Comparison of ENCODE assay signal across 8 cellular contexts in genomic region chr22:19713650-19714319, GRCh38. TPM values are rescaled to one million over a fixed set of nuclear protein-coding genes. Genes with fewer than 3 reads are reported as not detected.
DNase-seq lines count a peak whose midpoint lies in the region; ATAC-seq and TF ChIP-seq lines count a peak whose summit lies in the region.

No MANE protein-coding gene starts in this region.

- H3K4me3 ChIP-seq in mammary epithelial cell (replicated peaks in 1 of 3; ENCODE audit: insufficient read depth in 1 of 3, low read depth in 2 of 3, low read length in 3 of 3), result peak overlapping the region in 2 of 3 experiments; percentile 46 to 59
- peak overlapping the region; percentile 56 for H3K4me3 ChIP-seq in lower lobe of right lung
- H3K4me3 ChIP-seq in tibial artery, result peak overlapping the region; percentile 51 to 75

- H3K9me3 ChIP-seq in mammary epithelial cell (replicated peaks; ENCODE audit: insufficient read depth, low read length) (no peaks in the 10 kb centered on the region), lower lobe of right lung (no peaks in the 10 kb centered on the region), tibial artery (no peaks in the 10 kb centered on the region)

- peaks cover 26% of the 10 kb centered on the region for H3K27me3 Mint-ChIP-seq in T-helper 1 cell treated with Interleukin-12 subunit alpha and Interleukin-12 subunit beta and Interleukin-4 antibody, amounts not matched to agents 30 μg/mL and 1 μg/mL, for 36 hours (ENCODE audit: low read depth)
- peaks cover 29% of the 10 kb centered on the region for H3K27me3 Mint-ChIP-seq in activated CD8-positive, alpha-beta memory T cell treated with anti-CD3 and anti-CD28 coated beads, Interleukin-2, amount 10 ng/mL, durations not matched to agents 7 days and 5 days

- intact Hi-C loops in mammary epithelial cell (cut with micrococcal nuclease) (loop anchor here (10.0 kb wide), 2 partner anchors 49 to 419 kb away; partner anchors contain the start of gene CLTCL1), lower lobe of right lung (cut with DNase I) (no loop called here), tibial artery (cut with DNase I; ENCODE audit: low total_unique reads) (loop anchor here (10.0 kb wide), 1 partner anchor 419 kb away; the partner anchor contains the start of gene CLTCL1)

- H3K9ac ChIP-seq in mammary epithelial cell (ENCODE audit: insufficient read depth, low read length), result no peak overlapping the region

- H3K4me1 ChIP-seq in mammary epithelial cell (ENCODE audit: insufficient read depth, low read length), result peaks cover 24% of the 10 kb centered on the region
- H3K4me1 ChIP-seq in lower lobe of right lung, result peaks cover 18% of the 10 kb centered on the region
- peaks cover 0 to 36% (median 27%) of the 10 kb centered on the region in 4 donors for H3K4me1 ChIP-seq in tibial artery

- no TSS peak for BruUV-seq in mammary epithelial cell (replicated peaks; lab: Mats Ljungman, UMichigan)

- 38% methylated on average over 19 of the region's 40 CpGs for WGBS in mammary epithelial cell (ENCODE audit: low coverage, missing lambda C conversion rate)

- in situ Hi-C loops in mammary epithelial cell (cut with MboI; ENCODE audit: low sequenced_read_pairs in 2 of 2), result no loop called here

- no peaks in the 10 kb centered on the region for H3K27me3 ChIP-seq in mammary epithelial cell (ENCODE audit: insufficient read depth, low read length)
- H3K27me3 ChIP-seq in lower lobe of right lung (ENCODE audit: low read depth), result peaks cover 48% of the 10 kb centered on the region
- peaks cover 0 to 16% of the 10 kb centered on the region in 2 donors for H3K27me3 ChIP-seq in tibial artery

- ATAC-seq in lower lobe of right lung (peak; percentile 2 to 13), HG02981 (IDR thresholded peaks at IDR 0.05; ENCODE audit: unreplicated experiment) (no peak), GM18868 (IDR thresholded peaks at IDR 0.05; ENCODE audit: unreplicated experiment) (no peak)
- ATAC-seq in activated CD8-positive, alpha-beta memory T cell treated with anti-CD3 and anti-CD28 coated beads, Interleukin-2, amount 10 ng/mL, durations not matched to agents 7 days and 5 days, result no peak

- H3K27ac Mint-ChIP-seq in T-helper 1 cell treated with Interleukin-12 subunit alpha and Interleukin-12 subunit beta and Interleukin-4 antibody, amounts not matched to agents 30 μg/mL and 1 μg/mL, for 36 hours, result no peak overlapping the region
- no peak overlapping the region for H3K27ac Mint-ChIP-seq in activated CD8-positive, alpha-beta memory T cell treated with anti-CD3 and anti-CD28 coated beads, Interleukin-2, amount 10 ng/mL, durations not matched to agents 7 days and 5 days

- H3K4me1 Mint-ChIP-seq in T-helper 1 cell treated with Interleukin-12 subunit alpha and Interleukin-12 subunit beta and Interleukin-4 antibody, amounts not matched to agents 30 μg/mL and 1 μg/mL, for 36 hours (ENCODE audit: low read depth), result peaks cover 3% of the 10 kb centered on the region
- peaks cover 3% of the 10 kb centered on the region for H3K4me1 Mint-ChIP-seq in activated CD8-positive, alpha-beta memory T cell treated with anti-CD3 and anti-CD28 coated beads, Interleukin-2, amount 10 ng/mL, durations not matched to agents 7 days and 5 days

- CTCF ChIA-PET in mammary epithelial cell (lab: Charles Lee; ENCODE audit: low non-redundant PET), result no interaction called here
- CTCF ChIA-PET in activated CD8-positive, alpha-beta memory T cell treated with anti-CD3 and anti-CD28 coated beads, Interleukin-2, amount 10 ng/mL, durations not matched to agents 7 days and 5 days (lab: Charles Lee), result no interaction called here

- DNase-seq in T-helper 1 cell (no peak), mammary epithelial cell (no peak), lower lobe of right lung (no peak), tibial artery (no peak)
- DNase-seq in activated CD8-positive, alpha-beta memory T cell treated with anti-CD3 and anti-CD28 coated beads, Interleukin-2, amount 10 ng/mL, durations not matched to agents 7 days and 5 days, result no peak

- H3K36me3 Mint-ChIP-seq in T-helper 1 cell treated with Interleukin-12 subunit alpha and Interleukin-12 subunit beta and Interleukin-4 antibody, amounts not matched to agents 30 μg/mL and 1 μg/mL, for 36 hours (ENCODE audit: low read depth), result no peaks in the 10 kb centered on the region
- no peaks in the 10 kb centered on the region for H3K36me3 Mint-ChIP-seq in activated CD8-positive, alpha-beta memory T cell treated with anti-CD3 and anti-CD28 coated beads, Interleukin-2, amount 10 ng/mL, durations not matched to agents 7 days and 5 days

- H3K27ac ChIP-seq in mammary epithelial cell (ENCODE audit: insufficient read depth, low read depth, low read length), result no peak overlapping the region
- no peak overlapping the region for H3K27ac ChIP-seq in lower lobe of right lung
- H3K27ac ChIP-seq in tibial artery, result no peak overlapping the region

- H3K4me2 ChIP-seq in mammary epithelial cell (ENCODE audit: insufficient read depth, low read depth, low read length), result peak overlapping the region; percentile 59

- H3K36me3 ChIP-seq in mammary epithelial cell (ENCODE audit: insufficient read depth, low read length) (no peaks in the 10 kb centered on the region), lower lobe of right lung (no peaks in the 10 kb centered on the region), tibial artery (no peaks in the 10 kb centered on the region)

- TF ChIP-seq CTCF in mammary epithelial cell (conservative IDR thresholded peaks at IDR 0.05 in 1 of 2, IDR thresholded peaks at IDR 0.05 in 1 of 2; ENCODE audit: extremely low read depth in 1 of 2, insufficient read depth in 1 of 2, low read depth in 1 of 2, low read length in 2 of 2) (no peak), lower lobe of right lung (IDR thresholded peaks at IDR 0.05) (no peak), tibial artery (IDR thresholded peaks at IDR 0.05) (no peak)

- H3K4me3 Mint-ChIP-seq in T-helper 1 cell treated with Interleukin-12 subunit alpha and Interleukin-12 subunit beta and Interleukin-4 antibody, amounts not matched to agents 30 μg/mL and 1 μg/mL, for 36 hours, result peak overlapping the region; percentile 63
- no peak overlapping the region for H3K4me3 Mint-ChIP-seq in activated CD8-positive, alpha-beta memory T cell treated with anti-CD3 and anti-CD28 coated beads, Interleukin-2, amount 10 ng/mL, durations not matched to agents 7 days and 5 days

- no peaks in the 10 kb centered on the region for H3K9me3 Mint-ChIP-seq in T-helper 1 cell treated with Interleukin-12 subunit alpha and Interleukin-12 subunit beta and Interleukin-4 antibody, amounts not matched to agents 30 μg/mL and 1 μg/mL, for 36 hours
- no peaks in the 10 kb centered on the region for H3K9me3 Mint-ChIP-seq in activated CD8-positive, alpha-beta memory T cell treated with anti-CD3 and anti-CD28 coated beads, Interleukin-2, amount 10 ng/mL, durations not matched to agents 7 days and 5 days (ENCODE audit: low read depth)

- dilution Hi-C loops in mammary epithelial cell (cut with HindIII; ENCODE audit: low sequenced_read_pairs), result no loop called here

- H2AFZ ChIP-seq in mammary epithelial cell (ENCODE audit: low read depth, low read length), result peak overlapping the region; percentile 82

- H3K79me2 ChIP-seq in mammary epithelial cell (ENCODE audit: insufficient read depth, low read length), result no peaks in the 10 kb centered on the region

- H4K20me1 ChIP-seq in mammary epithelial cell (ENCODE audit: insufficient read depth, low read length), result no peaks in the 10 kb centered on the region

RNA-seq across cellular contexts. Expression of gene SEPTIN5, which starts 0.5 kb away (rescaled TPM):
- total RNA-seq in mammary epithelial cell (10 to 100 TPM in 1 of 2 donors, 1 to 10 TPM in 1; 7.9 to 20.5 TPM), lower lobe of right lung (9.3 TPM)
- polyA plus RNA-seq in mammary epithelial cell, result 6.5 TPM
- polyA minus RNA-seq in mammary epithelial cell, result 29.6 TPM
- under 1 TPM in 1 of 2 experiments, not detected in 1; 0.30 TPM for total RNA-seq in activated CD8-positive, alpha-beta memory T cell treated with anti-CD3 and anti-CD28 coated beads, Interleukin-2, amount 10 ng/mL, durations not matched to agents 7 days and 5 days

RNA-seq across cellular contexts. Expression of gene GP1BB, which starts 9.6 kb away (rescaled TPM):
- total RNA-seq in mammary epithelial cell (1 to 10 TPM in 1 of 2 donors, under 1 TPM in 1; 0.21 to 1.5 TPM), lower lobe of right lung (2.8 TPM)
- polyA plus RNA-seq in mammary epithelial cell, result 0.76 TPM
- polyA minus RNA-seq in mammary epithelial cell, result not detected
- not detected for total RNA-seq in activated CD8-positive, alpha-beta memory T cell treated with anti-CD3 and anti-CD28 coated beads, Interleukin-2, amount 10 ng/mL, durations not matched to agents 7 days and 5 days

RNA-seq across cellular contexts. Expression of gene TBX1, which starts 46.8 kb away (rescaled TPM):
- total RNA-seq in mammary epithelial cell (under 1 TPM in 1 of 2 donors, not detected in 1; 0.17 TPM), lower lobe of right lung (13.5 TPM)
- not detected for polyA plus RNA-seq in mammary epithelial cell
- polyA minus RNA-seq in mammary epithelial cell, result not detected
- total RNA-seq in activated CD8-positive, alpha-beta memory T cell treated with anti-CD3 and anti-CD28 coated beads, Interleukin-2, amount 10 ng/mL, durations not matched to agents 7 days and 5 days, result 1 to 10 TPM in 1 of 2 experiments, under 1 TPM in 1; 0.91 to 1.1 TPM

Comparison
In these comparisons a context has a peak if more than half of its experiments do, and no peak if none do; other contexts are left out.
1. ATAC-seq: peak in lower lobe of right lung (2 of 2); none in HG02981 (single experiment), activated CD8-positive, alpha-beta memory T cell treated with anti-CD3 and anti-CD28 coated beads, Interleukin-2, amount 10 ng/mL, durations not matched to agents 7 days and 5 days (single experiment) and GM18868 (single experiment).
2. Peak in every context shown above with its lines, with median percentiles within 50 percentile points of each other: H3K4me3 ChIP-seq.